14 cellular contexts compared by ENCODE assay signal in genomic region chr5:86500947-86501346, GRCh38.
DNase-seq lines count a peak whose midpoint lies in the region; ATAC-seq and TF ChIP-seq lines count a peak whose summit lies in the region.
"Had no signal": no experiment of that assay in that cellular context is flagged by ENCODE, and none has a peak within 500 bp of the region (broad histone marks: within the 10 kb centered on the region; RNA-seq: fewer than 3 reads in every experiment).

No MANE protein-coding gene starts in this region.

- H3K4me3 ChIP-seq in NB4 (ENCODE audit: low read depth, low read length) (no peak overlapping the region), neuronal stem cell (ENCODE audit: low read length in 2 of 2) (no peak overlapping the region)

- H3K27me3 Mint-ChIP-seq in WTC11 (ENCODE audit: low read depth), result no peaks in the 10 kb centered on the region
- H3K27me3 Mint-ChIP-seq in activated T-cell treated with anti-CD3 and anti-CD28 coated beads, Interleukin-2, amount 50 U/mL, for 72 hours (ENCODE audit: low read depth), result no peaks in the 10 kb centered on the region
- H3K27me3 Mint-ChIP-seq: stimulated activated naive CD8-positive, alpha-beta T cell treated with anti-CD3 and anti-CD28 coated beads, Interleukin-15, amount 100 ng/mL, for 72 hours had no signal

- H3K4me1 ChIP-seq in neuronal stem cell (ENCODE audit: control insufficient read depth in 2 of 2, insufficient read depth in 1 of 2, low read depth in 1 of 2, low read length in 2 of 2), result no peaks in the 10 kb centered on the region

- POLR2A ChIA-PET in WTC11 (lab: Charles Lee), result no interaction called here

- CTCF ChIA-PET in WTC11 (lab: Charles Lee), result no interaction called here

- H3K9ac ChIP-seq in neuronal stem cell (ENCODE audit: low read depth, low read length, poor library complexity), result no peak overlapping the region

- no peak overlapping the region for H3K18ac ChIP-seq in neuronal stem cell (ENCODE audit: low read length)

- H3K14ac ChIP-seq in neuronal stem cell (ENCODE audit: low read length), result no peak overlapping the region

- peak; percentile 71 for ATAC-seq in WTC11
- no peak for ATAC-seq in activated T-cell treated with anti-CD3 and anti-CD28 coated beads, Interleukin-2, amount 50 U/mL, for 72 hours (replicated peaks in 1 of 2)
- ATAC-seq: left lobe of liver; stimulated activated naive CD8-positive, alpha-beta T cell treated with anti-CD3 and anti-CD28 coated beads, Interleukin-15, amount 100 ng/mL, for 72 hours had no signal

- H3K27ac ChIP-seq in neuronal stem cell (replicated peaks; ENCODE audit: low read length), result no peak overlapping the region

- no peak overlapping the region for H2BK120ac ChIP-seq in neuronal stem cell (ENCODE audit: low read depth, low read length)

- H3K4ac ChIP-seq in neuronal stem cell (ENCODE audit: low read length), result no peak overlapping the region

- H3K36me3 ChIP-seq in neuronal stem cell (replicated peaks in 1 of 2; ENCODE audit: control insufficient read depth in 2 of 2, insufficient read depth in 2 of 2, low read length in 2 of 2), result no peaks in the 10 kb centered on the region

- H3K4me2 ChIP-seq in neuronal stem cell (ENCODE audit: insufficient read depth, low read length, poor library complexity, severe bottlenecking), result no peak overlapping the region

- H4K91ac ChIP-seq in neuronal stem cell (ENCODE audit: low read depth, low read length, poor library complexity), result no peak overlapping the region

- peak; percentile 12 for TF ChIP-seq CTCF in GM13977 (IDR thresholded peaks at IDR 0.05; ENCODE audit: extremely low read depth, insufficient read depth, missing control alignments)
- TF ChIP-seq CTCF in NB4 (IDR thresholded peaks at IDR 0.05; ENCODE audit: low read depth, low read length), result no peak
- no peak for TF ChIP-seq CTCF in WTC11 (IDR thresholded peaks at IDR 0.05)

- peaks cover 1% of the 10 kb centered on the region for H3K79me1 ChIP-seq in neuronal stem cell (ENCODE audit: low read depth, low read length)

- H2BK15ac ChIP-seq in neuronal stem cell (ENCODE audit: low read length), result no peak overlapping the region

- no peak overlapping the region for H2BK12ac ChIP-seq in neuronal stem cell (ENCODE audit: low read length)

- H3K23ac ChIP-seq in neuronal stem cell (ENCODE audit: low read depth, low read length, poor library complexity), result no peak overlapping the region

- H4K8ac ChIP-seq in neuronal stem cell (ENCODE audit: low read depth, low read length), result no peak overlapping the region

- H2AFZ ChIP-seq in neuronal stem cell (ENCODE audit: low read length), result peak overlapping the region; percentile 27

- in situ Hi-C loops in GM13977 (cut with MboI; ENCODE audit: low pct_unique_long_range_greater_than_20kb, low sequenced_read_pairs, unreplicated experiment), result no loop called here

- DNase-seq in GM13977 (ENCODE audit: low spot score) (no peak), NB4 (ENCODE audit: low read depth) (peak; percentile 1), WTC11 (ENCODE audit: low spot score) (no peak), neuronal stem cell (ENCODE audit: low spot score) (no peak), UCSD-AML1 (lab: John Stamatoyannopoulos, UW; ENCODE audit: unreplicated experiment) (no peak)
- DNase-seq in activated naive CD4-positive, alpha-beta T cell (lab: John Stamatoyannopoulos, UW), result no peak
- DNase-seq in stimulated activated CD4-positive, alpha-beta T cell treated with anti-CD3 and anti-CD28 coated beads, Interleukin-1b, Interleukin-23, amount 100 ng/mL, for 48 hours, result no peak
- DNase-seq in activated T-cell treated with anti-CD3 and anti-CD28 coated beads, Interleukin-2, amount 50 U/mL, for 72 hours, result no peak
- DNase-seq: NCI-H510A treated with DMSO at 0.1 percent for 48 hours; stimulated activated CD4-positive, alpha-beta T cell treated with anti-CD3 and anti-CD28 coated beads, Interleukin-4, amount 100 ng/mL, for 4 hours; stimulated activated naive CD8-positive, alpha-beta T cell treated with anti-CD3 and anti-CD28 coated beads, Interleukin-15, amount 100 ng/mL, for 72 hours had no signal

- no peaks in the 10 kb centered on the region for H3K9me3 ChIP-seq in neuronal stem cell (replicated peaks in 1 of 2; ENCODE audit: control insufficient read depth in 2 of 2, insufficient read depth in 1 of 2, low read depth in 1 of 2, low read length in 2 of 2)

- no peak overlapping the region for H3K4me3 Mint-ChIP-seq in WTC11
- no peak overlapping the region for H3K4me3 Mint-ChIP-seq in activated T-cell treated with anti-CD3 and anti-CD28 coated beads, Interleukin-2, amount 50 U/mL, for 72 hours
- H3K4me3 Mint-ChIP-seq: activated naive CD8-positive, alpha-beta T cell; stimulated activated naive CD8-positive, alpha-beta T cell treated with anti-CD3 and anti-CD28 coated beads, Interleukin-15, amount 100 ng/mL, for 72 hours; T-helper 1 cell treated with Interleukin-12 subunit alpha and Interleukin-12 subunit beta and Interleukin-4 antibody, amounts not matched to agents 30 μg/mL and 1 μg/mL, for 36 hours had no signal

- no peaks in the 10 kb centered on the region for H3K9me3 Mint-ChIP-seq in WTC11
- no peaks in the 10 kb centered on the region for H3K9me3 Mint-ChIP-seq in activated T-cell treated with anti-CD3 and anti-CD28 coated beads, Interleukin-2, amount 50 U/mL, for 72 hours
- H3K9me3 Mint-ChIP-seq: stimulated activated naive CD8-positive, alpha-beta T cell treated with anti-CD3 and anti-CD28 coated beads, Interleukin-15, amount 100 ng/mL, for 72 hours; T-helper 1 cell treated with Interleukin-12 subunit alpha and Interleukin-12 subunit beta and Interleukin-4 antibody, amounts not matched to agents 30 μg/mL and 1 μg/mL, for 36 hours had no signal

- H3K4me1 Mint-ChIP-seq in WTC11, result peaks cover 5% of the 10 kb centered on the region
- no peaks in the 10 kb centered on the region for H3K4me1 Mint-ChIP-seq in activated T-cell treated with anti-CD3 and anti-CD28 coated beads, Interleukin-2, amount 50 U/mL, for 72 hours (ENCODE audit: low read depth)
- H3K4me1 Mint-ChIP-seq: stimulated activated naive CD8-positive, alpha-beta T cell treated with anti-CD3 and anti-CD28 coated beads, Interleukin-15, amount 100 ng/mL, for 72 hours had no signal

- TF ChIP-seq POLR2A in NB4 (IDR thresholded peaks at IDR 0.05; ENCODE audit: extremely low read depth, insufficient read length), result no peak

- H3K27me3 ChIP-seq in neuronal stem cell (ENCODE audit: control insufficient read depth in 3 of 3, insufficient read depth in 3 of 3, low read depth in 1 of 3, low read length in 3 of 3), result no peaks in the 10 kb centered on the region

- H2BK5ac ChIP-seq in neuronal stem cell (ENCODE audit: low read length), result no peak overlapping the region

- no CpG with 5 or more reads among the region's 1 CpG for WGBS in neuronal stem cell (ENCODE audit: extremely low coverage in 2 of 2, insufficient read length in 2 of 2, insufficient replicate concordance in 1 of 2), 2 donors

- no peak overlapping the region for H3K27ac Mint-ChIP-seq in WTC11
- H3K27ac Mint-ChIP-seq in activated T-cell treated with anti-CD3 and anti-CD28 coated beads, Interleukin-2, amount 50 U/mL, for 72 hours, result no peak overlapping the region
- H3K27ac Mint-ChIP-seq: activated naive CD8-positive, alpha-beta T cell; stimulated activated naive CD8-positive, alpha-beta T cell treated with anti-CD3 and anti-CD28 coated beads, Interleukin-15, amount 100 ng/mL, for 72 hours; T-helper 1 cell treated with Interleukin-12 subunit alpha and Interleukin-12 subunit beta and Interleukin-4 antibody, amounts not matched to agents 30 μg/mL and 1 μg/mL, for 36 hours had no signal

- H3K36me3 Mint-ChIP-seq in WTC11, result no peaks in the 10 kb centered on the region
- no peaks in the 10 kb centered on the region for H3K36me3 Mint-ChIP-seq in activated T-cell treated with anti-CD3 and anti-CD28 coated beads, Interleukin-2, amount 50 U/mL, for 72 hours (ENCODE audit: insufficient read depth in 2 of 2)
- H3K36me3 Mint-ChIP-seq: activated naive CD8-positive, alpha-beta T cell had no signal

- no peak overlapping the region for H2AK5ac ChIP-seq in neuronal stem cell (ENCODE audit: low read depth, low read length)

TF ChIP-seq in WTC11, 78 proteins besides CTCF, POLR2A, EP300 and RAD21 (continues in another document):
- TF ChIP-seq ZNF232 (CRISPR knock-in tag; IDR thresholded peaks at IDR 0.05), result no peak
- TF ChIP-seq, protein P1, sequence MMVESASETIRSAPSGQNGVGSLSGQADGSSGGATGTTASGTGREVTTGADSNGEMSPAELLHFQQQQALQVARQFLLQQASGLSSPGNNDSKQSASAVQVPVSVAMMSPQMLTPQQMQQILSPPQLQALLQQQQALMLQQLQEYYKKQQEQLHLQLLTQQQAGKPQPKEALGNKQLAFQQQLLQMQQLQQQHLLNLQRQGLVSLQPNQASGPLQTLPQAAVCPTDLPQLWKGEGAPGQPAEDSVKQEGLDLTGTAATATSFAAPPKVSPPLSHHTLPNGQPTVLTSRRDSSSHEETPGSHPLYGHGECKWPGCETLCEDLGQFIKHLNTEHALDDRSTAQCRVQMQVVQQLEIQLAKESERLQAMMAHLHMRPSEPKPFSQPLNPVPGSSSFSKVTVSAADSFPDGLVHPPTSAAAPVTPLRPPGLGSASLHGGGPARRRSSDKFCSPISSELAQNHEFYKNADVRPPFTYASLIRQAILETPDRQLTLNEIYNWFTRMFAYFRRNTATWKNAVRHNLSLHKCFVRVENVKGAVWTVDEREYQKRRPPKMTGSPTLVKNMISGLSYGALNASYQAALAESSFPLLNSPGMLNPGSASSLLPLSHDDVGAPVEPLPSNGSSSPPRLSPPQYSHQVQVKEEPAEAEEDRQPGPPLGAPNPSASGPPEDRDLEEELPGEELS (CRISPR knock-in tag; IDR thresholded peaks at IDR 0.05), result no peak
- no peak for TF ChIP-seq E2F5 (CRISPR knock-in tag; IDR thresholded peaks at IDR 0.05)
- TF ChIP-seq, protein P2, sequence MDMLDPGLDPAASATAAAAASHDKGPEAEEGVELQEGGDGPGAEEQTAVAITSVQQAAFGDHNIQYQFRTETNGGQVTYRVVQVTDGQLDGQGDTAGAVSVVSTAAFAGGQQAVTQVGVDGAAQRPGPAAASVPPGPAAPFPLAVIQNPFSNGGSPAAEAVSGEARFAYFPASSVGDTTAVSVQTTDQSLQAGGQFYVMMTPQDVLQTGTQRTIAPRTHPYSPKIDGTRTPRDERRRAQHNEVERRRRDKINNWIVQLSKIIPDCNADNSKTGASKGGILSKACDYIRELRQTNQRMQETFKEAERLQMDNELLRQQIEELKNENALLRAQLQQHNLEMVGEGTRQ (CRISPR knock-in tag; IDR thresholded peaks at IDR 0.05), result no peak
